ENCODE assay signal across 26 cellular contexts in genomic region chrX:16696956-16697355, GRCh38. TPM values are rescaled to one million over a fixed set of nuclear protein-coding genes. Genes with fewer than 3 reads are reported as not detected.
DNase-seq lines count a peak whose midpoint lies in the region; ATAC-seq, FAIRE-seq and TF ChIP-seq lines count a peak whose summit lies in the region.
"Had no signal": no experiment of that assay in that cellular context is flagged by ENCODE, and none has a peak within 500 bp of the region (broad histone marks: within the 10 kb centered on the region; RNA-seq: fewer than 3 reads in every experiment).

No MANE protein-coding gene starts in this region.

- H3K4me1 ChIP-seq in OCI-LY1 (ENCODE audit: insufficient read depth, low read length, severe bottlenecking) (peaks cover 9% of the 10 kb centered on the region), HepG2 (ENCODE audit: insufficient read depth, low read length) (peaks cover 25% of the 10 kb centered on the region), hepatocyte (ENCODE audit: insufficient read depth) (no peaks in the 10 kb centered on the region)
- H3K4me1 ChIP-seq: BE2C, BLaER1, Caco-2 had no signal

- H3K9ac ChIP-seq in OCI-LY1 (ENCODE audit: low read length) (no peak overlapping the region), HepG2 (ENCODE audit: insufficient read depth, low read depth, low read length) (no peak overlapping the region)
- H3K9ac ChIP-seq: BLaER1 had no signal

- H3K27ac ChIP-seq in C4-2B (peak overlapping the region; percentile 51), OCI-LY1 (ENCODE audit: low read depth, low read length, poor library complexity, severe bottlenecking) (peak overlapping the region; percentile 49), HepG2 (ENCODE audit: extremely low read length, insufficient read depth, low read length) (no peak overlapping the region), hepatocyte (no peak overlapping the region)
- H3K27ac ChIP-seq: BLaER1 had no signal

- BruUV-seq in HepG2 (replicated peaks; lab: Mats Ljungman, UMichigan) = no TSS peak

- H2AFZ ChIP-seq in OCI-LY1 (ENCODE audit: low read length) = no peak overlapping the region
- no peak overlapping the region for H2AFZ ChIP-seq in HepG2 (ENCODE audit: low read length)
- H2AFZ ChIP-seq in hepatocyte = no peak overlapping the region

- in situ Hi-C loops in HepG2 (cut with HindIII; ENCODE audit: extremely low pct_ligation_motif_present, low pct_unique_long_range_greater_than_20kb) = no loop called here

- peak overlapping the region; percentile 72; the same call in 1 of the 2 replicates for H3K27ac Mint-ChIP-seq in WTC11
- H3K27ac Mint-ChIP-seq: CD4-positive, alpha-beta T cell; CD8-positive, alpha-beta T cell had no signal

- H3K27me3 ChIP-seq in OCI-LY1 (ENCODE audit: insufficient read depth, low read length) (no peaks in the 10 kb centered on the region), HepG2 (ENCODE audit: control insufficient read depth in 1 of 2, insufficient read depth in 2 of 2, low read length in 2 of 2) (no peaks in the 10 kb centered on the region), hepatocyte (no peaks in the 10 kb centered on the region)
- H3K27me3 ChIP-seq: BE2C had no signal

- no peaks in the 10 kb centered on the region for H3K9me3 Mint-ChIP-seq in WTC11
- H3K9me3 Mint-ChIP-seq: CD4-positive, alpha-beta T cell; CD8-positive, alpha-beta T cell had no signal

- H3K27me3 Mint-ChIP-seq in WTC11 (ENCODE audit: low read depth) = no peaks in the 10 kb centered on the region
- H3K27me3 Mint-ChIP-seq: CD4-positive, alpha-beta T cell had no signal

- no peak overlapping the region for H3K4me3 Mint-ChIP-seq in WTC11
- H3K4me3 Mint-ChIP-seq: CD4-positive, alpha-beta T cell; CD8-positive, alpha-beta T cell had no signal

- no peak overlapping the region for H3K4me2 ChIP-seq in OCI-LY1 (ENCODE audit: low read length)
- H3K4me2 ChIP-seq in HepG2 (ENCODE audit: low read depth, low read length) = no peak overlapping the region
- no peak overlapping the region for H3K4me2 ChIP-seq in hepatocyte
- H3K4me2 ChIP-seq: BLaER1 had no signal

- H3K4me1 Mint-ChIP-seq in WTC11 = peaks cover 8% of the 10 kb centered on the region

- H4K20me1 ChIP-seq in OCI-LY1 (ENCODE audit: insufficient read depth, low read length) (no peaks in the 10 kb centered on the region), HepG2 (ENCODE audit: insufficient read depth, low read length) (no peaks in the 10 kb centered on the region), hepatocyte (ENCODE audit: insufficient read depth, poor library complexity, severe bottlenecking) (no peaks in the 10 kb centered on the region)

- CTCF ChIA-PET in WTC11 (lab: Charles Lee) (no interaction called here), HepG2 (lab: Yijun Ruan, JAX; ENCODE audit: low intra/inter-chr PET ratio, low total read pairs) (no interaction called here)

- no peaks in the 10 kb centered on the region for H3K79me2 ChIP-seq in OCI-LY1 (ENCODE audit: insufficient read depth, low read length)
- no peaks in the 10 kb centered on the region for H3K79me2 ChIP-seq in HepG2 (ENCODE audit: insufficient read depth, low read length)
- no peaks in the 10 kb centered on the region for H3K79me2 ChIP-seq in hepatocyte

- H3K36me3 ChIP-seq in OCI-LY1 (ENCODE audit: insufficient read depth, low read length) (peaks cover 71% of the 10 kb centered on the region), HepG2 (replicated peaks in 1 of 2; ENCODE audit: control insufficient read depth in 1 of 2, insufficient read depth in 2 of 2, low read length in 2 of 2) (peaks cover 1 to 8% of the 10 kb centered on the region in 2 experiments; a peak in 3 of 5 replicates), hepatocyte (replicated peaks; ENCODE audit: insufficient read depth, low read depth) (no peaks in the 10 kb centered on the region)
- H3K36me3 ChIP-seq: BE2C had no signal

- peak; percentile 28 for FAIRE-seq in HepG2 (lab: Jason Lieb, UNC)
- FAIRE-seq: A204.1, D721Med, G401.6, GM12891, GM19239 had no signal

- TF ChIP-seq POLR2A in HepG2 (IDR thresholded peaks at IDR 0.05; ENCODE audit: insufficient read depth in 1 of 2, low read depth in 2 of 2, low read length in 2 of 2) = no peak

- intact Hi-C loops in HepG2 (cut with micrococcal nuclease; ENCODE audit: unreplicated experiment) = loop anchor here (10.0 kb wide), 1 partner anchor 572 kb away; the partner anchor contains the start of gene GRPR

- no peak for ATAC-seq in WTC11
- ATAC-seq in HepG2 = peak; percentile 45; the same call in 2 of the 3 replicates
- no peak for ATAC-seq in GM21619 (IDR thresholded peaks at IDR 0.05; ENCODE audit: unreplicated experiment)
- no peak for ATAC-seq in HG03469 (IDR thresholded peaks at IDR 0.05; ENCODE audit: unreplicated experiment)
- ATAC-seq: CD8-positive, alpha-beta T cell had no signal

- POLR2A ChIA-PET in WTC11 (lab: Charles Lee) (interaction anchor here (0.5 kb wide), 1 partner anchor 67 kb away, joined by 3 read pairs; no protein-coding TSS in a partner anchor), HepG2 (lab: Yijun Ruan, JAX) (interaction anchor here (1.6 to 2.5 kb wide), 2 partner anchors 16 to 74 kb away, joined by 3 to 13 read pairs; no protein-coding TSS in a partner anchor)

- TF ChIP-seq RAD21 in HepG2 (CRISPR knock-in tag; IDR thresholded peaks at IDR 0.05) = no peak

- WGBS in HepG2 (ENCODE audit: low lambda C conversion rate) = 33% methylated on average over 3 of the region's 3 CpGs
- WGBS in hepatocyte (ENCODE audit: low lambda C conversion rate, missing lambda C conversion rate) = 74% methylated on average over 3 of the region's 3 CpGs

- H3K4me3 ChIP-seq in OCI-LY1 (ENCODE audit: low read depth, low read length, poor library complexity, severe bottlenecking) = no peak overlapping the region
- H3K4me3 ChIP-seq in HepG2 (replicated peaks in 1 of 3; ENCODE audit: insufficient read depth in 1 of 3, low read depth in 2 of 3, low read length in 3 of 3) = no peak overlapping the region
- no peak overlapping the region for H3K4me3 ChIP-seq in hepatocyte
- H3K4me3 ChIP-seq: BLaER1 had no signal

- DNase-seq in WTC11 (ENCODE audit: low spot score) (no peak), HepG2 (ENCODE audit: low spot score) (no peak), iPS-NIHi7 (ENCODE audit: extremely low spot score) (no peak), hepatocyte (ENCODE audit: low spot score) (no peak)
- DNase-seq: 8988T; ACHN; BE2C; C1 segment of cervical spinal cord; Caco-2; Calu3; CD4-positive, alpha-beta T cell; CD8-positive, alpha-beta T cell; DMS79 treated with DMSO at 0.1 percent for 48 hours; GF-D8 had no signal

- TF ChIP-seq EP300 in HepG2 (IDR thresholded peaks at IDR 0.05; ENCODE audit: low read depth in 2 of 2, low read length in 2 of 2) (no peak), HepG2 (CRISPR knock-in tag; IDR thresholded peaks at IDR 0.05; ENCODE audit: borderline replicate concordance) (no peak)

- H3F3A ChIP-seq in OCI-LY1 (ENCODE audit: insufficient read depth, low read length) = no peaks in the 10 kb centered on the region

- H3K36me3 Mint-ChIP-seq in WTC11 = peaks cover 45% of the 10 kb centered on the region

- H3K9me2 ChIP-seq in OCI-LY1 (ENCODE audit: low read depth, low read length) (no peaks in the 10 kb centered on the region), hepatocyte (replicated peaks; ENCODE audit: insufficient read depth) (no peaks in the 10 kb centered on the region)

- H3K9me3 ChIP-seq in OCI-LY1 (ENCODE audit: low read length) = no peaks in the 10 kb centered on the region
- no peaks in the 10 kb centered on the region for H3K9me3 ChIP-seq in HepG2 (ENCODE audit: low read length)
- no peaks in the 10 kb centered on the region for H3K9me3 ChIP-seq in hepatocyte (ENCODE audit: low read depth)
- H3K9me3 ChIP-seq: BE2C, BLaER1, Caco-2 had no signal

- TF ChIP-seq CTCF in C4-2B (conservative IDR thresholded peaks at IDR 0.05) = no peak
- no peak for TF ChIP-seq CTCF in OCI-LY1 (IDR thresholded peaks at IDR 0.05; ENCODE audit: low read length)
- no peak for TF ChIP-seq CTCF in WTC11 (IDR thresholded peaks at IDR 0.05)
- TF ChIP-seq CTCF in HepG2 (CRISPR knock-in tag; IDR thresholded peaks at IDR 0.05) = no peak
- TF ChIP-seq CTCF in hepatocyte (IDR thresholded peaks at IDR 0.05; ENCODE audit: poor library complexity) = no peak

RNA-seq across cellular contexts. Expression of gene CTPS2, which starts 15.5 kb away (rescaled TPM):
- total RNA-seq in WTC11 (2021) (23.2 to 27.6 TPM (median 27.4 TPM) in 3 replicates), HepG2 (2016; rRNA removed; fragmentation: Illumina TruSeq; extraction: Trizol) (26.1 and 32.2 TPM in 2 replicates), hepatocyte (55.7 and 57.1 TPM in 2 replicates)
- 5.7 and 7.5 TPM in 2 replicates for total RNA-seq in HepG2 (2016; cell fraction: cytosol; rRNA removed; fragmentation: Illumina TruSeq; extraction: Trizol; ENCODE audit: low read depth)
- 23.8 and 33.8 TPM in 2 replicates for total RNA-seq in HepG2 (2016; cell fraction: insoluble cytoplasmic fraction; rRNA removed; fragmentation: Illumina TruSeq; extraction: Trizol)
- total RNA-seq in HepG2 (2016; cell fraction: membrane; rRNA removed; fragmentation: Illumina TruSeq; extraction: Trizol) = 10.1 and 10.8 TPM in 2 replicates
- 23.4 and 23.8 TPM in 2 replicates for total RNA-seq in HepG2 (2016; cell fraction: nucleus; rRNA removed; fragmentation: Illumina TruSeq; extraction: Trizol)
- polyA plus RNA-seq in HepG2 (2011; rRNA removed) (8.3 and 10.3 TPM in 2 replicates), hepatocyte (25.4 and 26.2 TPM in 2 replicates)
- 5.8 and 7.1 TPM in 2 replicates for polyA plus RNA-seq in HepG2 (2011; cell fraction: cytosol; rRNA removed)
- polyA plus RNA-seq in HepG2 (2011; cell fraction: nucleus; rRNA removed) = 7.3 and 8.8 TPM in 2 replicates
- polyA plus RNA-seq in HepG2 (2012) = 11.7 and 14.7 TPM in 2 replicates
- polyA plus RNA-seq in HepG2 (2016; cell fraction: cytosol; fragmentation: Illumina TruSeq; extraction: Trizol; ENCODE audit: low read depth) = 2.5 TPM in 2 replicates
- polyA plus RNA-seq in HepG2 (2016; cell fraction: insoluble cytoplasmic fraction; fragmentation: Illumina TruSeq; extraction: Trizol; ENCODE audit: low read depth) = 26.9 and 27.1 TPM in 2 replicates
- 6.7 and 8.0 TPM in 2 replicates for polyA plus RNA-seq in HepG2 (2016; cell fraction: membrane; fragmentation: Illumina TruSeq; extraction: Trizol; ENCODE audit: low read depth)
- 34.0 and 40.8 TPM in 2 replicates for polyA plus RNA-seq in HepG2 (2016; cell fraction: nucleus; fragmentation: Illumina TruSeq; extraction: Trizol; ENCODE audit: insufficient read depth, low read depth)
- polyA minus RNA-seq in HepG2 (2011; rRNA and poly(A)+ RNA removed; ENCODE audit: low replicate concordance) = 10.5 and 22.3 TPM in 2 replicates
- polyA minus RNA-seq in HepG2 (2011; cell fraction: cytosol; rRNA and poly(A)+ RNA removed) = 11.4 and 11.9 TPM in 2 replicates
- 21.0 and 28.7 TPM in 2 replicates for polyA minus RNA-seq in HepG2 (2011; cell fraction: nucleus; rRNA and poly(A)+ RNA removed)

RNA-seq across cellular contexts. Expression of gene SYAP1, which starts 22.5 kb away (rescaled TPM):
- total RNA-seq in WTC11 (2021) (18.5 to 19.8 TPM (median 19.1 TPM) in 3 replicates), HepG2 (2016; rRNA removed; fragmentation: Illumina TruSeq; extraction: Trizol) (18.5 and 25.3 TPM in 2 replicates), hepatocyte (57.8 and 59.7 TPM in 2 replicates)
- total RNA-seq in HepG2 (2016; cell fraction: cytosol; rRNA removed; fragmentation: Illumina TruSeq; extraction: Trizol; ENCODE audit: low read depth) = 1.8 and 2.4 TPM in 2 replicates
- 17.7 and 30.0 TPM in 2 replicates for total RNA-seq in HepG2 (2016; cell fraction: insoluble cytoplasmic fraction; rRNA removed; fragmentation: Illumina TruSeq; extraction: Trizol)
- 6.9 and 7.3 TPM in 2 replicates for total RNA-seq in HepG2 (2016; cell fraction: membrane; rRNA removed; fragmentation: Illumina TruSeq; extraction: Trizol)
- 10.0 and 11.8 TPM in 2 replicates for total RNA-seq in HepG2 (2016; cell fraction: nucleus; rRNA removed; fragmentation: Illumina TruSeq; extraction: Trizol)
- polyA plus RNA-seq in HepG2 (2011; rRNA removed) (4.3 and 4.9 TPM in 2 replicates), hepatocyte (50.2 and 52.1 TPM in 2 replicates)
- polyA plus RNA-seq in HepG2 (2011; cell fraction: cytosol; rRNA removed) = 4.1 and 4.7 TPM in 2 replicates
- 1.4 and 2.1 TPM in 2 replicates for polyA plus RNA-seq in HepG2 (2011; cell fraction: nucleus; rRNA removed)
- polyA plus RNA-seq in HepG2 (2012) = 9.0 and 13.4 TPM in 2 replicates
- 2.0 and 2.2 TPM in 2 replicates for polyA plus RNA-seq in HepG2 (2016; cell fraction: cytosol; fragmentation: Illumina TruSeq; extraction: Trizol; ENCODE audit: low read depth)
- polyA plus RNA-seq in HepG2 (2016; cell fraction: insoluble cytoplasmic fraction; fragmentation: Illumina TruSeq; extraction: Trizol; ENCODE audit: low read depth) = 29.4 TPM in 2 replicates
- 4.6 and 4.9 TPM in 2 replicates for polyA plus RNA-seq in HepG2 (2016; cell fraction: membrane; fragmentation: Illumina TruSeq; extraction: Trizol; ENCODE audit: low read depth)
- polyA plus RNA-seq in HepG2 (2016; cell fraction: nucleus; fragmentation: Illumina TruSeq; extraction: Trizol; ENCODE audit: insufficient read depth, low read depth) = 10.1 and 12.0 TPM in 2 replicates
- polyA minus RNA-seq in HepG2 (2011; rRNA and poly(A)+ RNA removed; ENCODE audit: low replicate concordance) = 3.2 and 10.1 TPM in 2 replicates
- polyA minus RNA-seq in HepG2 (2011; cell fraction: cytosol; rRNA and poly(A)+ RNA removed) = 3.6 and 4.2 TPM in 2 replicates
- 5.7 and 5.9 TPM in 2 replicates for polyA minus RNA-seq in HepG2 (2011; cell fraction: nucleus; rRNA and poly(A)+ RNA removed)

RNA-seq across cellular contexts. Expression of gene S100G, which starts 47.0 kb away (rescaled TPM):
- total RNA-seq in WTC11 (2021) = not detected in 3 replicates
- total RNA-seq in HepG2 (2016; rRNA removed; fragmentation: Illumina TruSeq; extraction: Trizol) = not detected in 2 replicates
- not detected in 2 replicates for total RNA-seq in HepG2 (2016; cell fraction: cytosol; rRNA removed; fragmentation: Illumina TruSeq; extraction: Trizol; ENCODE audit: low read depth)
- not detected in 2 replicates for total RNA-seq in HepG2 (2016; cell fraction: insoluble cytoplasmic fraction; rRNA removed; fragmentation: Illumina TruSeq; extraction: Trizol)
- total RNA-seq in HepG2 (2016; cell fraction: membrane; rRNA removed; fragmentation: Illumina TruSeq; extraction: Trizol) = not detected in 2 replicates
- total RNA-seq in HepG2 (2016; cell fraction: nucleus; rRNA removed; fragmentation: Illumina TruSeq; extraction: Trizol) = not detected in 2 replicates
- not detected in 2 replicates for polyA plus RNA-seq in HepG2 (2011; rRNA removed)
- polyA plus RNA-seq in HepG2 (2011; cell fraction: cytosol; rRNA removed) = not detected in 2 replicates
- not detected in 2 replicates for polyA plus RNA-seq in HepG2 (2011; cell fraction: nucleus; rRNA removed)
- polyA plus RNA-seq in HepG2 (2012) = not detected in 2 replicates
- polyA plus RNA-seq in HepG2 (2016; cell fraction: cytosol; fragmentation: Illumina TruSeq; extraction: Trizol; ENCODE audit: low read depth) = not detected in 2 replicates
- not detected in 2 replicates for polyA plus RNA-seq in HepG2 (2016; cell fraction: insoluble cytoplasmic fraction; fragmentation: Illumina TruSeq; extraction: Trizol; ENCODE audit: low read depth)
- not detected in 2 replicates for polyA plus RNA-seq in HepG2 (2016; cell fraction: membrane; fragmentation: Illumina TruSeq; extraction: Trizol; ENCODE audit: low read depth)
- not detected in 2 replicates for polyA plus RNA-seq in HepG2 (2016; cell fraction: nucleus; fragmentation: Illumina TruSeq; extraction: Trizol; ENCODE audit: insufficient read depth, low read depth)
- polyA minus RNA-seq in HepG2 (2011; rRNA and poly(A)+ RNA removed; ENCODE audit: low replicate concordance) = not detected in 2 replicates
- polyA minus RNA-seq in HepG2 (2011; cell fraction: cytosol; rRNA and poly(A)+ RNA removed) = not detected in 2 replicates
- not detected in 2 replicates for polyA minus RNA-seq in HepG2 (2011; cell fraction: nucleus; rRNA and poly(A)+ RNA removed)
- 35.3 and 51.1 TPM in 2 replicates for total RNA-seq in hepatocyte
- polyA plus RNA-seq in hepatocyte = 4.1 and 8.1 TPM in 2 replicates
- total RNA-seq: A673; Caco-2; Calu3; CD4-positive, alpha-beta T cell; CD8-positive, alpha-beta T cell had no signal
- polyA plus RNA-seq: AG04450 had no signal

Comparison
In these comparisons a context has a peak if more than half of its experiments do, and no peak if none do; other contexts are left out.
1. H3K27ac ChIP-seq: peak in C4-2B (single experiment) and OCI-LY1 (single experiment); none in HepG2 (single experiment) and hepatocyte (single experiment).
2. RNA of gene S100G, which starts 47.0 kb away (total RNA-seq): 35.3 to 51.1 TPM in hepatocyte; not detected in WTC11 and not detected in HepG2; every median in the first group is over 10 times any median in the second.